In the genomic region with DNA sequence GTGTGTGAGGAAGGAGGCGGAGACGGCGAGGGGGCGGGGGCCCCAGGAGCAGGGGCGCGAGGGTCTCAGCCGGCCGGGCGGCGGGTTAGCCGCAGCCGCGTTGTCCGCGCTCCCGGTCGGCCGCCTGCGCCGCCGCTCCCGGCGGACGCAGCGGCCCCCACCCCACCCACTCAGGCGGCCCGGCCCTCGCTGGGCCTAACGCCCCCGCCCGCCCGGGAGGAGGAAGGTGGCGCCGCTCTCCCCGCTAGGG, we compare ENCODE assay signal across 8 cellular contexts. TPM values are rescaled to one million over a fixed set of nuclear protein-coding genes. Genes with fewer than 3 reads are reported as not detected.
DNase-seq lines count a peak whose midpoint lies in the region; ATAC-seq, FAIRE-seq and TF ChIP-seq lines count a peak whose summit lies in the region.

A gene (minus strand): TSS at position 191 of the 250 bp plus-strand sequence. CDS start 441 bp downstream, outside the sequence.

- WGBS in GM12878 (ENCODE audit: insufficient coverage, insufficient replicate concordance, low lambda C conversion rate, missing lambda C conversion rate) = 0% methylated on average over 6 of the region's 35 CpGs

- no peak for TF ChIP-seq POLR2A in GM12878 (IDR thresholded peaks at IDR 0.05; ENCODE audit: low read depth, low read length)

- TF ChIP-seq CTCF in GM12878 (IDR thresholded peaks at IDR 0.05 in 2 of 3, conservative IDR thresholded peaks at IDR 0.05 in 1 of 3; ENCODE audit: control insufficient read depth in 2 of 3, extremely low read depth in 1 of 3, insufficient read depth in 1 of 3, low read depth in 3 of 3, low read length in 3 of 3) = no peak

- peaks cover 37% of the 10 kb centered on the region for H3K4me1 ChIP-seq in GM12878 (ENCODE audit: control insufficient read depth, insufficient read depth, low read length)
- H3K4me1 ChIP-seq in subcutaneous abdominal adipose tissue (ENCODE audit: control insufficient read depth in 5 of 5, insufficient read depth in 5 of 5, low read length in 5 of 5) = peaks cover 7 to 47% (median 34%) of the 10 kb centered on the region in 5 donors

- H3K4me3 ChIP-seq in GM12878 (peak within 1 kb of the TSS; percentile 90), subcutaneous abdominal adipose tissue (ENCODE audit: low read depth in 1 of 5, low read length in 5 of 5) (peak within 1 kb of the TSS; percentile 79 to 97 (median 93))

- POLR2A ChIA-PET in GM12878 (lab: Charles Lee) = interaction anchor here (0.5 to 18.6 kb wide), 18 partner anchors 10 to 822 kb away, joined by 3 to 384 read pairs (median 4); no protein-coding TSS in a partner anchor

- H3K9ac ChIP-seq in GM12878 (ENCODE audit: control insufficient read depth, insufficient read depth, low read length) (peak within 1 kb of the TSS; percentile 82), subcutaneous abdominal adipose tissue (ENCODE audit: low read length in 5 of 5) (peak within 1 kb of the TSS; percentile 83 to 92 (median 87))

- ATAC-seq in GM12878 (no peak), GM19328 (IDR thresholded peaks at IDR 0.05; ENCODE audit: unreplicated experiment) (no peak)

- peaks cover 56% of the 10 kb centered on the region for H3K79me2 ChIP-seq in GM12878 (ENCODE audit: control insufficient read depth, insufficient read depth, low read length)

- H3K4me2 ChIP-seq in GM12878 (ENCODE audit: control insufficient read depth, insufficient read depth) = peak within 1 kb of the TSS; percentile 89

- peaks cover 43% of the 10 kb centered on the region for H3K4me1 Mint-ChIP-seq in activated naive CD4-positive, alpha-beta T cell treated with anti-CD3 and anti-CD28 coated beads for 36 hours (ENCODE audit: low read depth)

- intact Hi-C loops in activated naive CD4-positive, alpha-beta T cell treated with anti-CD3 and anti-CD28 coated beads for 36 hours (cut with micrococcal nuclease) = loop anchor here (1.0 to 10.0 kb wide), 7 partner anchors 108 to 1061 kb away; a partner anchor contains a TSS
- intact Hi-C loops in GM12878 (cut with micrococcal nuclease; ENCODE audit: unreplicated experiment) = loop anchor here (1.0 kb wide), 2 partner anchors 11 to 36 kb away; no protein-coding TSS in a partner anchor

- H3K27me3 ChIP-seq in GM12878 (replicated peaks in 1 of 2; ENCODE audit: control insufficient read depth in 2 of 2, insufficient read depth in 2 of 2, low read length in 1 of 2) = no peaks in the 10 kb centered on the region
- no peaks in the 10 kb centered on the region for H3K27me3 ChIP-seq in layer of hippocampus (ENCODE audit: control insufficient read depth, insufficient read depth, low read length)
- H3K27me3 ChIP-seq in subcutaneous abdominal adipose tissue (ENCODE audit: control insufficient read depth in 5 of 5, insufficient read depth in 4 of 5, low read length in 5 of 5) = no peaks in the 10 kb centered on the region

- in situ Hi-C loops in GM12878 (cut with MboI) = no loop called here

- H3K27ac Mint-ChIP-seq in activated naive CD4-positive, alpha-beta T cell treated with anti-CD3 and anti-CD28 coated beads for 36 hours = peak within 1 kb of the TSS; percentile 92

- no peaks in the 10 kb centered on the region; the same call in 1 of the 2 replicates for H4K20me1 ChIP-seq in GM12878 (ENCODE audit: control insufficient read depth, insufficient read depth)

- H3K36me3 Mint-ChIP-seq in activated naive CD4-positive, alpha-beta T cell treated with anti-CD3 and anti-CD28 coated beads for 36 hours (ENCODE audit: low read depth) = peaks cover 13% of the 10 kb centered on the region

- H3K27ac ChIP-seq in GM12878 (ENCODE audit: control insufficient read depth, insufficient read depth) = peak within 1 kb of the TSS; percentile 99
- peak within 1 kb of the TSS; percentile 98 for H3K27ac ChIP-seq in layer of hippocampus (ENCODE audit: low read depth, low read length)
- H3K27ac ChIP-seq in subcutaneous abdominal adipose tissue (ENCODE audit: low read depth, low read length) = peak within 1 kb of the TSS; percentile 96

- H3K36me3 ChIP-seq in GM12878 (ENCODE audit: control insufficient read depth in 2 of 2, insufficient read depth in 2 of 2, low read length in 1 of 2) (peaks cover 0 to 3% of the 10 kb centered on the region in 2 experiments; a peak in 2 of 4 replicates), subcutaneous abdominal adipose tissue (ENCODE audit: control insufficient read depth in 5 of 5, insufficient read depth in 5 of 5, low read length in 5 of 5) (peaks cover 0 to 6% (median 0%) of the 10 kb centered on the region in 5 donors)

- TF ChIP-seq EP300 in GM12878 (IDR thresholded peaks at IDR 0.05; ENCODE audit: borderline replicate concordance in 1 of 2, control insufficient read depth in 1 of 2, low read depth in 2 of 2, low read length in 2 of 2) = no peak

- TF ChIP-seq RAD21 in GM12878 (IDR thresholded peaks at IDR 0.05; ENCODE audit: insufficient read depth, low read depth, low read length) = no peak

- DNase-seq in activated naive CD4-positive, alpha-beta T cell treated with anti-CD3 and anti-CD28 coated beads for 36 hours = no peak
- no peak for DNase-seq in activated naive CD4-positive, alpha-beta T cell treated with anti-CD3 and anti-CD28 coated beads, Interleukin-2, amount 50 U/mL, for 16 hours
- DNase-seq in GM12878 (ENCODE audit: low read depth, low spot score) = no peak
- no peak for DNase-seq in inferior parietal cortex (ENCODE audit: extremely low spot score)
- no peak for DNase-seq in stimulated activated CD4-positive, alpha-beta T cell treated with anti-CD3 and anti-CD28 coated beads, Interleukin-4, amount 100 ng/mL, for 4 hours

- no peaks in the 10 kb centered on the region for H3K9me3 Mint-ChIP-seq in activated naive CD4-positive, alpha-beta T cell treated with anti-CD3 and anti-CD28 coated beads for 36 hours

- H3K4me3 Mint-ChIP-seq in activated naive CD4-positive, alpha-beta T cell treated with anti-CD3 and anti-CD28 coated beads for 36 hours = peak within 1 kb of the TSS; percentile 96

- no TSS peak for BruUV-seq in GM12878 (replicated peaks; lab: Mats Ljungman, UMichigan)

- CTCF ChIA-PET in activated naive CD4-positive, alpha-beta T cell treated with anti-CD3 and anti-CD28 coated beads for 36 hours (lab: Charles Lee) = interaction anchor here (0.7 to 4.0 kb wide), 13 partner anchors 9 to 329 kb away, joined by 3 to 25 read pairs (median 4); no protein-coding TSS in a partner anchor
- CTCF ChIA-PET in GM12878 (lab: Yijun Ruan, JAX) = interaction anchor here (0.6 to 8.9 kb wide), 18 partner anchors 10 to 410 kb away, joined by 3 to 98 read pairs (median 4); no protein-coding TSS in a partner anchor

- RAD21 ChIA-PET in GM12878 (lab: Charles Lee; ENCODE audit: unreplicated experiment) = interaction anchor here (0.7 to 22.1 kb wide), 19 partner anchors 12 to 329 kb away, joined by 3 to 441 read pairs (median 5); no protein-coding TSS in a partner anchor

- SMC1A ChIA-PET in GM12878 (lab: Charles Lee; ENCODE audit: uncharacterized antibody, unreplicated experiment) = interaction anchor here (0.6 to 37.3 kb wide), 6 partner anchors 10 to 311 kb away, joined by 3 to 926 read pairs (median 4); no protein-coding TSS in a partner anchor

- H3K27me3 Mint-ChIP-seq in activated naive CD4-positive, alpha-beta T cell treated with anti-CD3 and anti-CD28 coated beads for 36 hours (ENCODE audit: low read depth) = no peaks in the 10 kb centered on the region

- H2AFZ ChIP-seq in GM12878 (ENCODE audit: control insufficient read depth, low read depth, low read length) = peak within 1 kb of the TSS; percentile 57

- no peak for FAIRE-seq in GM12878 (lab: Jason Lieb, UNC)

- H3K9me3 ChIP-seq in GM12878 (replicated peaks; ENCODE audit: control insufficient read depth, insufficient read depth, low read length) (no peaks in the 10 kb centered on the region), subcutaneous abdominal adipose tissue (ENCODE audit: control insufficient read depth in 5 of 5, low read length in 5 of 5) (no peaks in the 10 kb centered on the region)

TF ChIP-seq in GM12878, 131 proteins besides CTCF, POLR2A, EP300 and RAD21:
- TF ChIP-seq NR2C1 (IDR thresholded peaks at IDR 0.05) (0 out of 2 replicates have a peak, but pooled peaks have one; percentile 8), EGR1 (IDR thresholded peaks at IDR 0.05; ENCODE audit: borderline replicate concordance in 1 of 2, low read depth in 2 of 2, low read length in 2 of 2) (peak in 1 of 2 experiments; percentile 97; a peak in 2 of 3 replicates), LARP7 (IDR thresholded peaks at IDR 0.05) (no peak; the same call in 1 of the 2 replicates)

RNA-seq across cellular contexts. Expression of the gene that starts here (rescaled TPM):
- 10 to 100 TPM; 31.1 to 36.8 TPM for total RNA-seq in activated naive CD4-positive, alpha-beta T cell treated with anti-CD3 and anti-CD28 coated beads for 36 hours
- total RNA-seq in GM12878 (2013; cell fraction: nucleolus; rRNA removed) = 80.2 and 85.2 TPM in 2 replicates
- 19.5 and 21.1 TPM in 2 replicates for total RNA-seq in GM12878 (2014; rRNA removed)
- 39.2 and 42.5 TPM in 2 replicates for total RNA-seq in GM12878 (2014; rRNA removed; fragmentation: Illumina TruSeq; extraction: Trizol)
- total RNA-seq in GM12878 (2021) = 82.8 and 89.8 TPM in 2 replicates
- 26.8 TPM for polyA plus RNA-seq in GM12878 (2011; ENCODE audit: low read depth)
- 52.7 and 68.3 TPM in 2 replicates for polyA plus RNA-seq in GM12878 (2011; rRNA removed)
- 34.0 and 36.1 TPM in 2 replicates for polyA plus RNA-seq in GM12878 (2011; cell fraction: cytosol; rRNA removed)
- 55.8 and 56.5 TPM in 2 replicates for polyA plus RNA-seq in GM12878 (2011; cell fraction: nucleus; rRNA removed)
- polyA plus RNA-seq in GM12878 (2012) = 27.1 and 40.7 TPM in 2 replicates
- 62.4 and 70.9 TPM in 2 replicates for polyA plus RNA-seq in GM12878 (2014; fragmentation: Illumina TruSeq; extraction: Trizol)
- 10 to 100 TPM; 13.2 to 15.4 TPM for polyA plus RNA-seq in GM12878 (2014; fragmentation: Nextera tagmentation; extraction: Ambion mirVana)
- 43.0 and 44.6 TPM in 2 replicates for polyA plus RNA-seq in GM12878 (2014; rRNA removed)
- polyA plus RNA-seq in GM12878 (2016; fragmentation: Nextera tagmentation; extraction: Ambion mirVana) = 10 to 100 TPM; 58.7 to 68.4 TPM
- polyA minus RNA-seq in GM12878 (2011; rRNA and poly(A)+ RNA removed) = 46.8 and 48.8 TPM in 2 replicates
- polyA minus RNA-seq in GM12878 (2011; cell fraction: cytosol; rRNA and poly(A)+ RNA removed) = 30.5 and 31.3 TPM in 2 replicates
- polyA minus RNA-seq in GM12878 (2011; cell fraction: nucleus; rRNA and poly(A)+ RNA removed) = 36.1 and 52.3 TPM in 2 replicates
